14 cellular contexts compared by ENCODE assay signal in genomic region chr4:146507607-146508006, GRCh38. TPM values are rescaled to one million over a fixed set of nuclear protein-coding genes. Genes with fewer than 3 reads are reported as not detected.
DNase-seq lines count a peak whose midpoint lies in the region; ATAC-seq, FAIRE-seq and TF ChIP-seq lines count a peak whose summit lies in the region.
"Had no signal": no experiment of that assay in that cellular context is flagged by ENCODE, and none has a peak within 500 bp of the region (broad histone marks: within the 10 kb centered on the region; RNA-seq: fewer than 3 reads in every experiment).

No MANE protein-coding gene starts in this region.

- TF ChIP-seq EP300 in HepG2 (IDR thresholded peaks at IDR 0.05; ENCODE audit: low read depth in 2 of 2, low read length in 2 of 2) (no peak), HepG2 (CRISPR knock-in tag; IDR thresholded peaks at IDR 0.05; ENCODE audit: borderline replicate concordance) (no peak)

- ATAC-seq in HepG2 (no peak), right lobe of liver (no peak), left lung (peak; percentile 79), GM21381 (IDR thresholded peaks at IDR 0.05; ENCODE audit: unreplicated experiment) (no peak), HG02973 (IDR thresholded peaks at IDR 0.05; ENCODE audit: unreplicated experiment) (no peak)

- TF ChIP-seq CTCF in HepG2 (CRISPR knock-in tag; IDR thresholded peaks at IDR 0.05) (no peak), right lobe of liver (IDR thresholded peaks at IDR 0.05) (no peak), choroid plexus epithelial cell (conservative IDR thresholded peaks at IDR 0.05; ENCODE audit: low read depth, low read length) (no peak), left lung (IDR thresholded peaks at IDR 0.05) (no peak), dorsolateral prefrontal cortex (IDR thresholded peaks at IDR 0.05 in 54 of 56, conservative IDR thresholded peaks at IDR 0.05 in 2 of 56; ENCODE audit: low read depth in 1 of 56, partially characterized antibody in 56 of 56) (no peak)

- H3K9me3 ChIP-seq in HepG2 (ENCODE audit: low read length): no peaks in the 10 kb centered on the region
- H3K9me3 ChIP-seq in right lobe of liver: no peaks in the 10 kb centered on the region
- H3K9me3 ChIP-seq in left lung: no peaks in the 10 kb centered on the region
- H3K9me3 ChIP-seq: BLaER1 treated with 17β-estradiol and CSF1 and Interleukin-3, amounts not matched to agents 10 nM and 100 nM had no signal

- H3K27ac ChIP-seq in HepG2 (ENCODE audit: extremely low read length, insufficient read depth, low read length) (no peak overlapping the region), right lobe of liver (no peak overlapping the region), left lung (no peak overlapping the region), dorsolateral prefrontal cortex (no peak overlapping the region)
- H3K27ac ChIP-seq: BLaER1 treated with 17β-estradiol and CSF1 and Interleukin-3, amounts not matched to agents 10 nM and 100 nM had no signal

- in situ Hi-C loops in HepG2 (cut with HindIII; ENCODE audit: extremely low pct_ligation_motif_present, low pct_unique_long_range_greater_than_20kb): no loop called here

- H3K36me3 ChIP-seq in HepG2 (replicated peaks in 1 of 2; ENCODE audit: control insufficient read depth in 1 of 2, insufficient read depth in 2 of 2, low read length in 2 of 2) (no peaks in the 10 kb centered on the region; a peak in 2 of 5 replicates), right lobe of liver (no peaks in the 10 kb centered on the region), left lung (peaks cover 0 to 18% of the 10 kb centered on the region in 2 donors)

- 97% methylated on average over 1 of the region's 1 CpG for WGBS in HepG2 (ENCODE audit: low lambda C conversion rate)
- 100% methylated on average over 1 of the region's 1 CpG for WGBS in right lobe of liver (ENCODE audit: insufficient coverage, low coverage, low lambda C conversion rate, missing lambda C conversion rate)

- DNase-seq in HepG2 (ENCODE audit: low spot score) (no peak), right lobe of liver (no peak), choroid plexus epithelial cell (ENCODE audit: low read depth) (peak; percentile 16), left lung (no peak), dorsolateral prefrontal cortex (no peak)
- DNase-seq: ACHN; Calu3; CD4-positive, alpha-beta T cell; DMS 273 treated with DMSO at 0.1 percent for 48 hours; HCEC 1CT; HFFc6 had no signal

- no peak for TF ChIP-seq RAD21 in HepG2 (CRISPR knock-in tag; IDR thresholded peaks at IDR 0.05)

- H3K4me3 ChIP-seq in HepG2 (replicated peaks in 1 of 3; ENCODE audit: insufficient read depth in 1 of 3, low read depth in 2 of 3, low read length in 3 of 3) (no peak overlapping the region), right lobe of liver (no peak overlapping the region), choroid plexus epithelial cell (ENCODE audit: low read depth, low read length) (no peak overlapping the region), left lung (no peak overlapping the region), dorsolateral prefrontal cortex (no peak overlapping the region)
- H3K4me3 ChIP-seq: BLaER1 treated with 17β-estradiol and CSF1 and Interleukin-3, amounts not matched to agents 10 nM and 100 nM had no signal

- BruUV-seq in HepG2 (replicated peaks; lab: Mats Ljungman, UMichigan): no TSS peak

- intact Hi-C loops in HepG2 (cut with micrococcal nuclease; ENCODE audit: unreplicated experiment): loop anchor here (5.0 kb wide), 1 partner anchor 160 kb away; no protein-coding TSS in a partner anchor
- intact Hi-C loops in right lobe of liver (cut with DNase I): no loop called here
- intact Hi-C loops in left lung (cut with DNase I): no loop called here
- intact Hi-C loops in dorsolateral prefrontal cortex (cut with DNase I): no loop called here

- H3K4me2 ChIP-seq in HepG2 (ENCODE audit: low read depth, low read length): no peak overlapping the region
- H3K4me2 ChIP-seq: BLaER1 treated with 17β-estradiol and CSF1 and Interleukin-3, amounts not matched to agents 10 nM and 100 nM had no signal

- no peaks in the 10 kb centered on the region for H4K20me1 ChIP-seq in HepG2 (ENCODE audit: insufficient read depth, low read length)
- H4K20me1 ChIP-seq: BLaER1 treated with 17β-estradiol and CSF1 and Interleukin-3, amounts not matched to agents 10 nM and 100 nM had no signal

- no peak overlapping the region for H2AFZ ChIP-seq in HepG2 (ENCODE audit: low read length)

- H3K27me3 ChIP-seq in HepG2 (ENCODE audit: control insufficient read depth in 1 of 2, insufficient read depth in 2 of 2, low read length in 2 of 2) (no peaks in the 10 kb centered on the region), right lobe of liver (no peaks in the 10 kb centered on the region), left lung (no peaks in the 10 kb centered on the region), dorsolateral prefrontal cortex (no peaks in the 10 kb centered on the region)
- H3K27me3 ChIP-seq: BLaER1 treated with 17β-estradiol and CSF1 and Interleukin-3, amounts not matched to agents 10 nM and 100 nM had no signal

- H3K4me1 ChIP-seq in HepG2 (ENCODE audit: insufficient read depth, low read length) (no peaks in the 10 kb centered on the region), right lobe of liver (no peaks in the 10 kb centered on the region), left lung (no peaks in the 10 kb centered on the region)

- CTCF ChIA-PET in HepG2 (lab: Yijun Ruan, JAX; ENCODE audit: low intra/inter-chr PET ratio, low total read pairs): no interaction called here

- POLR2A ChIA-PET in HepG2 (lab: Yijun Ruan, JAX): no interaction called here

- TF ChIP-seq POLR2A in HepG2 (IDR thresholded peaks at IDR 0.05; ENCODE audit: insufficient read depth in 1 of 2, low read depth in 2 of 2, low read length in 2 of 2) (no peak), right lobe of liver (IDR thresholded peaks at IDR 0.05) (no peak)

- no peak overlapping the region for H3K9ac ChIP-seq in HepG2 (ENCODE audit: insufficient read depth, low read depth, low read length)
- H3K9ac ChIP-seq: BLaER1 treated with 17β-estradiol and CSF1 and Interleukin-3, amounts not matched to agents 10 nM and 100 nM had no signal

- FAIRE-seq in HepG2 (lab: Jason Lieb, UNC): no peak

- no peaks in the 10 kb centered on the region for H3K79me2 ChIP-seq in HepG2 (ENCODE audit: insufficient read depth, low read length)

TF ChIP-seq in HepG2, 621 proteins besides CTCF, POLR2A, EP300 and RAD21:
- TF ChIP-seq CEBPB (IDR thresholded peaks at IDR 0.05; ENCODE audit: borderline replicate concordance, low read depth, low read length) (peak; percentile 29; the same call in 1 of the 2 replicates), ZNF296 (CRISPR knock-in tag; conservative IDR thresholded peaks at IDR 0.05) (no peak)

RNA-seq across cellular contexts. Expression of gene SLC10A7, which starts 14.1 kb away (rescaled TPM):
- total RNA-seq in HepG2 (2016; rRNA removed; fragmentation: Illumina TruSeq; extraction: Trizol) (14.7 and 18.8 TPM in 2 replicates), right lobe of liver (10 to 100 TPM in 3 of 6 experiments, 1 to 10 TPM in 3; 6.3 to 13.5 (median 9.5) TPM), left lung (10 to 100 TPM; 17.7 to 22.0 TPM), dorsolateral prefrontal cortex (10 to 100 TPM in 82 of 120 experiments, 1 to 10 TPM in 38; 6.6 to 19.1 (median 11.3) TPM)
- 1.2 and 3.0 TPM in 2 replicates for total RNA-seq in HepG2 (2016; cell fraction: cytosol; rRNA removed; fragmentation: Illumina TruSeq; extraction: Trizol; ENCODE audit: low read depth)
- total RNA-seq in HepG2 (2016; cell fraction: insoluble cytoplasmic fraction; rRNA removed; fragmentation: Illumina TruSeq; extraction: Trizol): 11.3 and 12.7 TPM in 2 replicates
- 4.2 and 4.6 TPM in 2 replicates for total RNA-seq in HepG2 (2016; cell fraction: membrane; rRNA removed; fragmentation: Illumina TruSeq; extraction: Trizol)
- 30.7 and 36.5 TPM in 2 replicates for total RNA-seq in HepG2 (2016; cell fraction: nucleus; rRNA removed; fragmentation: Illumina TruSeq; extraction: Trizol)
- 12.7 and 18.5 TPM in 2 replicates for polyA plus RNA-seq in HepG2 (2011; rRNA removed)
- 6.6 and 9.9 TPM in 2 replicates for polyA plus RNA-seq in HepG2 (2011; cell fraction: cytosol; rRNA removed)
- polyA plus RNA-seq in HepG2 (2011; cell fraction: nucleus; rRNA removed): 18.0 and 21.3 TPM in 2 replicates
- polyA plus RNA-seq in HepG2 (2012): 6.8 and 7.2 TPM in 2 replicates
- polyA plus RNA-seq in HepG2 (2016; cell fraction: cytosol; fragmentation: Illumina TruSeq; extraction: Trizol; ENCODE audit: low read depth): 0.58 and 0.92 TPM in 2 replicates
- 9.4 and 10.9 TPM in 2 replicates for polyA plus RNA-seq in HepG2 (2016; cell fraction: insoluble cytoplasmic fraction; fragmentation: Illumina TruSeq; extraction: Trizol; ENCODE audit: low read depth)
- 2.0 and 2.4 TPM in 2 replicates for polyA plus RNA-seq in HepG2 (2016; cell fraction: membrane; fragmentation: Illumina TruSeq; extraction: Trizol; ENCODE audit: low read depth)
- 14.9 and 16.2 TPM in 2 replicates for polyA plus RNA-seq in HepG2 (2016; cell fraction: nucleus; fragmentation: Illumina TruSeq; extraction: Trizol; ENCODE audit: insufficient read depth, low read depth)
- 4.7 and 10.5 TPM in 2 replicates for polyA minus RNA-seq in HepG2 (2011; rRNA and poly(A)+ RNA removed; ENCODE audit: low replicate concordance)
- 7.4 and 8.6 TPM in 2 replicates for polyA minus RNA-seq in HepG2 (2011; cell fraction: cytosol; rRNA and poly(A)+ RNA removed)
- 50.8 and 53.3 TPM in 2 replicates for polyA minus RNA-seq in HepG2 (2011; cell fraction: nucleus; rRNA and poly(A)+ RNA removed)
